ENCODE assay signal across 27 cellular contexts in genomic region chr11:101692980-101693379, GRCh38.
"Had no signal": no experiment of that assay in that cellular context is flagged by ENCODE, and none has a peak within 500 bp of the region (broad histone marks: within the 10 kb centered on the region; RNA-seq: fewer than 3 reads in every experiment).

No MANE protein-coding gene starts in this region.

- H3K79me2 ChIP-seq: parathyroid adenoma had no signal

- ATAC-seq: natural killer cell; psoas muscle; right cardiac atrium; sciatic nerve; stimulated activated memory B cell treated with anti-CD40 and anti-IgM and Interleukin-4, amounts not matched to agents 10 μg/mL and 1 μg/mL and 100 μg/mL, for 72 hours; stimulated activated naive CD8-positive, alpha-beta T cell treated with anti-CD3 and anti-CD28 coated beads, Interleukin-15, amount 100 ng/mL, for 72 hours; stimulated activated naive CD8-positive, alpha-beta T cell treated with anti-CD3 and anti-CD28 coated beads, Interleukin-15, Interleukin-2, amounts not matched to agents 100 U/mL and 50 U/mL, for 24 hours; upper lobe of right lung had no signal

- H3K27me3 ChIP-seq: neural progenitor cell, ovary, spleen, suprapubic skin, testis, tibial artery, transverse colon, upper lobe of right lung, uterus had no signal

- H3K9ac ChIP-seq: neural progenitor cell, parathyroid adenoma had no signal

- H3K4me3 ChIP-seq: neural progenitor cell, ovary, psoas muscle, skin epidermis, smooth muscle cell, spleen, suprapubic skin, testis, tibial artery, transverse colon, upper lobe of right lung, uterus had no signal

- H3K4me2 ChIP-seq: neural progenitor cell, smooth muscle cell had no signal

- H2AFZ ChIP-seq: neural progenitor cell, parathyroid adenoma had no signal

- H3K9me3 ChIP-seq: ovary, psoas muscle, suprapubic skin, testis, transverse colon, upper lobe of right lung, uterus had no signal

- H3K27ac ChIP-seq: neural progenitor cell, ovary, parathyroid adenoma, psoas muscle, skin epidermis, spleen, suprapubic skin, testis, tibial artery, transverse colon, upper lobe of right lung, uterus had no signal

- H3K4me1 ChIP-seq: neural progenitor cell, parathyroid adenoma, psoas muscle, spleen, suprapubic skin, testis, tibial artery, transverse colon, upper lobe of right lung, uterus had no signal

- H3K36me3 ChIP-seq: neural progenitor cell, ovary, spleen, suprapubic skin, tibial artery, transverse colon, upper lobe of right lung, uterus had no signal

- DNase-seq: natural killer cell; occipital lobe; ovary; psoas muscle; right cardiac atrium; spleen; stimulated activated CD4-positive, alpha-beta T cell treated with anti-CD3 and anti-CD28 coated beads, Interleukin-12 subunit alpha, Interleukin-12 subunit beta, amount 100 ng/mL, for 4 hours; stimulated activated CD4-positive, alpha-beta T cell treated with anti-CD3 and anti-CD28 coated beads, Interleukin-1b, Interleukin-23, amount 100 ng/mL, for 48 hours; stimulated activated CD4-positive, alpha-beta T cell treated with anti-CD3 and anti-CD28 coated beads, Interleukin-4, amount 100 ng/mL, for 1 hour; stimulated activated CD4-positive, alpha-beta T cell treated with anti-CD3 and anti-CD28 coated beads, Interleukin-4, amount 100 ng/mL, for 4 hours; stimulated activated CD8-positive, alpha-beta memory T cell treated with anti-CD3 and anti-CD28 coated beads, Interleukin-4, amount 100 ng/mL, for 48 hours; stimulated activated naive CD4-positive, alpha-beta T cell; stimulated activated naive CD8-positive, alpha-beta T cell treated with anti-CD3 and anti-CD28 coated beads, Interleukin-15, amount 100 ng/mL, for 72 hours; stimulated activated naive CD8-positive, alpha-beta T cell treated with anti-CD3 and anti-CD28 coated beads, Interleukin-15, Interleukin-2, amounts not matched to agents 100 U/mL and 50 U/mL, for 24 hours; substantia nigra; testis; tibial artery; transverse colon; upper lobe of right lung; uterus had no signal
